21 cellular contexts compared by ENCODE assay signal in the genomic region with DNA sequence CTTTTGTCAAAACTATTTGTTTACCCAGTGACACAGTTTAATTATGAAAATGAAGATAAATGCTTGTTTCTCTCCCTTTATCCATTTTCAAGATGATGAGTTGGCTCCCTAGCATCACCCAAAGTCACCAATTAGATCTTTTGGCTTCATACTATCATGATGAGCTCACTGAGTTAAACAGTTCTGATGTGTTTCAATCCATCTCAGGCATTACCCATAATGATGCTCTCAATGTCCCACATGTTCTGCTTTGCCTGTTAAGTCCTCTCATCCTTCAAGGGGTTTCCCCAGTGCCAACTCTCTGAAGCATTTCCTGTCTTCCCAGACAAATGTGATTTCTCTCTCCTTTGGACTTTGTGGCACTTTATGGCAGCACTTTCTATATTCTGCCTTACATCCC.
"Had no signal": no experiment of that assay in that cellular context is flagged by ENCODE, and none has a peak within 500 bp of the region (broad histone marks: within the 10 kb centered on the region; RNA-seq: fewer than 3 reads in every experiment).

No MANE protein-coding gene starts in this region.

- ATAC-seq: activated CD8-positive, alpha-beta T cell treated with anti-CD3 and anti-CD28 coated beads for 36 hours; activated T-cell treated with anti-CD3 and anti-CD28 coated beads, Interleukin-2, amount 50 U/mL, for 72 hours had no signal

- H3K27ac ChIP-seq: brain microvascular endothelial cell, cardiac muscle cell, VCaP had no signal

- H3K27me3 ChIP-seq: brain microvascular endothelial cell, cardiac muscle cell had no signal

- H3K4me3 ChIP-seq: cardiac muscle cell had no signal

- DNase-seq: activated CD4-positive, CD25-positive, alpha-beta regulatory T cell; activated CD8-positive, alpha-beta memory T cell treated with anti-CD3 and anti-CD28 coated beads, Interleukin-2, amount 50 U/mL, for 4 hours; activated CD8-positive, alpha-beta T cell treated with anti-CD3 and anti-CD28 coated beads for 36 hours; activated gamma-delta T cell treated with Interleukin-2 at 50 U/mL for 16 hours; activated naive CD4-positive, alpha-beta T cell treated with anti-CD3 and anti-CD28 coated beads, Interleukin-2, amount 10 ng/mL, durations not matched to agents 7 days and 5 days; activated naive CD8-positive, alpha-beta T cell treated with anti-CD3 and anti-CD28 coated beads for 36 hours; activated T-cell treated with anti-CD3 and anti-CD28 coated beads, Interleukin-2, amount 50 U/mL, for 72 hours; brain microvascular endothelial cell; Kasumi-1; NCI-H1105 treated with DMSO at 0.1 percent for 48 hours; NCI-H1436 treated with DMSO at 0.1 percent for 48 hours; NCI-H187; NCI-H2081; NCI-H2171; NCI-H2227 treated with DMSO at 0.1 percent for 48 hours; NCI-H526; NCI-H82; OCI-M1; SHP77 treated with DMSO at 0.1 percent for 48 hours had no signal

- H3K36me3 ChIP-seq: brain microvascular endothelial cell, cardiac muscle cell had no signal
